In the genomic region with DNA sequence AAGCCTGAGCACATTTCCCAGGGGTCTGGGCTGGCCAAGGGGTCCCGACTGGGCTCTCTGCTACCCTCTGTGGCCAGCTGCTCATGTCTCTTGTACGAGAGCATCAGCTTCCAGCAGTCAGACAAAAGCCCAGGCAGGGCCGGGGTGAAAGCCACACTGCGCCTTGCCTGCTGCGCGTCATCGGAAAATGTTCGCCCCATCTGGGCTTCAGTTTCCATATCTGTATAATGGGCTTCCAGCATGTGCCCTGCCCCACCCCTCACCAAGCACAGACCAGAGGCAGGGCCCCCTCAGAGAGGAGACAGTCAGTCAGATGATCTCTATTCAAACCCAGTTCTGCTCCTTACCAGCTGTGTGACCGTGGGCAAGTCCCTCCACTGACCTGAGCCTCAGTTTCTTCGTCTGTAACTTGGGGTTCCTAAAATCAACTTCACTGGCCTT, we compare ENCODE assay signal across 11 cellular contexts. TPM values are rescaled to one million over a fixed set of nuclear protein-coding genes. Genes with fewer than 3 reads are reported as not detected.
A peak's percentile ranks its signal among the peaks of the same experiment; 100 is the strongest.
DNase-seq lines count a peak whose midpoint lies in the region; ATAC-seq and TF ChIP-seq lines count a peak whose summit lies in the region.
"Had no signal": no experiment of that assay in that cellular context is flagged by ENCODE, and none has a peak within 500 bp of the region (broad histone marks: within the 10 kb centered on the region; RNA-seq: fewer than 3 reads in every experiment).

No MANE protein-coding gene starts in this region.

- H3K36me3 ChIP-seq in DOHH2 (ENCODE audit: control insufficient read depth, low read length) (peaks cover 30% of the 10 kb centered on the region), Panc1 (ENCODE audit: control insufficient read depth, insufficient read depth, low read length) (no peaks in the 10 kb centered on the region), ovary (no peaks in the 10 kb centered on the region)
- H3K36me3 ChIP-seq: prostate gland had no signal

- H3K27me3 ChIP-seq in DOHH2 (ENCODE audit: control insufficient read depth, low read length) (no peaks in the 10 kb centered on the region), Panc1 (ENCODE audit: control insufficient read depth, insufficient read depth, low read length) (no peaks in the 10 kb centered on the region), ovary (no peaks in the 10 kb centered on the region)
- H3K27me3 ChIP-seq: hepatocyte had no signal

- no TSS peak for BruUV-seq in Panc1 (replicated peaks; lab: Mats Ljungman, UMichigan)

- H3K4me2 ChIP-seq in DOHH2 (ENCODE audit: low read length), result peak overlapping the region; percentile 52; the same call in 1 of the 2 replicates

- intact Hi-C loops in Panc1 (cut with micrococcal nuclease; ENCODE audit: unreplicated experiment), result loop anchor here (5.0 kb wide), 1 partner anchor 417 kb away; no protein-coding TSS in a partner anchor
- intact Hi-C loops in posterior vena cava (cut with DNase I), result loop anchor here in 1 of 2 donors (5.0 kb wide), 1 partner anchor 53 kb away; a partner anchor contains a TSS
- intact Hi-C loops in ovary (cut with DNase I), result loop anchor here in 1 of 4 donors (2.0 to 10.0 kb wide), 2 partner anchors 72 to 160 kb away; a partner anchor contains a TSS

- no peak for ATAC-seq in Panc1
- ATAC-seq in HG02884 (IDR thresholded peaks at IDR 0.05; ENCODE audit: unreplicated experiment), result no peak

- WGBS in ovary, 3 donors, result 79 to 86% (median 83%) methylated on average over 10 of the region's 10 CpGs

- H4K20me1 ChIP-seq in DOHH2 (ENCODE audit: control insufficient read depth, insufficient read depth, low read depth, low read length), result no peaks in the 10 kb centered on the region

- no peak overlapping the region for H3K4me3 ChIP-seq in DOHH2 (ENCODE audit: low read length)
- no peak overlapping the region for H3K4me3 ChIP-seq in Panc1 (ENCODE audit: low read depth in 2 of 2, low read length in 2 of 2)
- no peak overlapping the region for H3K4me3 ChIP-seq in ovary
- H3K4me3 ChIP-seq: hepatocyte, prostate gland had no signal

- H3K9me2 ChIP-seq in DOHH2 (replicated peaks; ENCODE audit: control insufficient read depth, low read length), result no peaks in the 10 kb centered on the region

- H3K4me1 ChIP-seq in DOHH2 (ENCODE audit: control insufficient read depth, low read length) (peaks cover 93% of the 10 kb centered on the region), Panc1 (ENCODE audit: control insufficient read depth, insufficient read depth, low read length) (peaks cover 43% of the 10 kb centered on the region), ovary (ENCODE audit: insufficient read depth) (no peaks in the 10 kb centered on the region)
- H3K4me1 ChIP-seq: prostate gland had no signal

- in situ Hi-C loops in Panc1 (cut with HindIII; ENCODE audit: low pct_unique_long_range_greater_than_20kb, low sequenced_read_pairs), result no loop called here

- TF ChIP-seq CTCF in DOHH2 (IDR thresholded peaks at IDR 0.05; ENCODE audit: low read depth, low read length, poor library complexity, severe bottlenecking) (no peak), Panc1 (IDR thresholded peaks at IDR 0.05) (no peak), ovary (IDR thresholded peaks at IDR 0.05) (no peak)

- TF ChIP-seq POLR2A in ovary (IDR thresholded peaks at IDR 0.05), result no peak

- H3K79me2 ChIP-seq in DOHH2 (ENCODE audit: control insufficient read depth, low read length), result peaks cover 20% of the 10 kb centered on the region
- H3K79me2 ChIP-seq: hepatocyte had no signal

- CTCF ChIA-PET in Panc1 (lab: Charles Lee), result interaction anchor here (1.3 kb wide), 1 partner anchor 8 kb away, joined by 6 read pairs; no protein-coding TSS in a partner anchor

- peaks cover 29% of the 10 kb centered on the region for H3F3A ChIP-seq in DOHH2 (ENCODE audit: control insufficient read depth, insufficient read depth)

- TF ChIP-seq EP300 in ovary (IDR thresholded peaks at IDR 0.05), result no peak

- POLR2A ChIA-PET in Panc1 (lab: Charles Lee), result no interaction called here

- H3K9me3 ChIP-seq in DOHH2 (ENCODE audit: control insufficient read depth, insufficient read depth, low read length), result no peaks in the 10 kb centered on the region
- H3K9me3 ChIP-seq in Panc1 (ENCODE audit: control insufficient read depth, insufficient read depth, low read depth, low read length), result no peaks in the 10 kb centered on the region
- no peaks in the 10 kb centered on the region for H3K9me3 ChIP-seq in ovary
- H3K9me3 ChIP-seq: prostate gland had no signal

- H3K27ac ChIP-seq in DOHH2 (ENCODE audit: low read depth, low read length) (no peak overlapping the region), Panc1 (ENCODE audit: low read length) (peak overlapping the region; percentile 84), epithelial cell of prostate (peak overlapping the region; percentile 13), ovary (no peak overlapping the region)
- H3K27ac ChIP-seq: hepatocyte, prostate gland had no signal

- no peak for DNase-seq in Panc1 (ENCODE audit: low read depth, low spot score)
- no peak for DNase-seq in epithelial cell of prostate (ENCODE audit: low read depth, low spot score)
- peak; percentile 75 for DNase-seq in posterior vena cava (ENCODE audit: low spot score)
- DNase-seq in ovary, result no peak
- no peak for DNase-seq in occipital lobe (lab: John Stamatoyannopoulos, UW)
- no peak for DNase-seq in NCI-H187 treated with DMSO at 0.1 percent for 48 hours (lab: John Stamatoyannopoulos, UW)
- DNase-seq: DMS79 had no signal

RNA-seq across cellular contexts. Expression of a gene that starts 8.0 kb away (rescaled TPM):
- total RNA-seq in Panc1 (2021; ENCODE audit: unreplicated experiment), result 238 TPM
- polyA plus RNA-seq in Panc1 (2012; ENCODE audit: insufficient read length), result 439 TPM
- total RNA-seq in posterior vena cava, result 10 to 100 TPM; 59.0 to 70.6 TPM
- 100 to 1,000 TPM in 3 of 7 donors, 10 to 100 TPM in 4; 87.5 to 138 (median 91.3) TPM for total RNA-seq in ovary
- polyA plus RNA-seq in ovary, result 100 to 1,000 TPM in 1 of 2 donors, 10 to 100 TPM in 1; 93.2 to 104 TPM
- total RNA-seq in occipital lobe, result 61.6 TPM

RNA-seq across cellular contexts. Expression of a gene that starts 50.7 kb away (rescaled TPM):
- total RNA-seq in Panc1 (2021; ENCODE audit: unreplicated experiment), result 30.6 TPM
- 17.1 TPM for polyA plus RNA-seq in Panc1 (2012; ENCODE audit: insufficient read length)
- 1 to 10 TPM; 6.9 to 7.4 TPM for total RNA-seq in posterior vena cava
- 10 to 100 TPM; 10.2 to 13.7 (median 11.8) TPM for total RNA-seq in ovary
- polyA plus RNA-seq in ovary, result 10 to 100 TPM in 1 of 2 donors, 1 to 10 TPM in 1; 7.4 to 12.4 TPM
- total RNA-seq in occipital lobe, result 22.5 TPM

Comparison
In these comparisons a context has a peak if more than half of its experiments do, and no peak if none do; other contexts are left out.
1. H3K27ac ChIP-seq: peak in Panc1 (single experiment) and epithelial cell of prostate (single experiment); none in DOHH2 (single experiment) and ovary (0 of 2).